ENCODE assay signal across 10 cellular contexts in the genomic region with DNA sequence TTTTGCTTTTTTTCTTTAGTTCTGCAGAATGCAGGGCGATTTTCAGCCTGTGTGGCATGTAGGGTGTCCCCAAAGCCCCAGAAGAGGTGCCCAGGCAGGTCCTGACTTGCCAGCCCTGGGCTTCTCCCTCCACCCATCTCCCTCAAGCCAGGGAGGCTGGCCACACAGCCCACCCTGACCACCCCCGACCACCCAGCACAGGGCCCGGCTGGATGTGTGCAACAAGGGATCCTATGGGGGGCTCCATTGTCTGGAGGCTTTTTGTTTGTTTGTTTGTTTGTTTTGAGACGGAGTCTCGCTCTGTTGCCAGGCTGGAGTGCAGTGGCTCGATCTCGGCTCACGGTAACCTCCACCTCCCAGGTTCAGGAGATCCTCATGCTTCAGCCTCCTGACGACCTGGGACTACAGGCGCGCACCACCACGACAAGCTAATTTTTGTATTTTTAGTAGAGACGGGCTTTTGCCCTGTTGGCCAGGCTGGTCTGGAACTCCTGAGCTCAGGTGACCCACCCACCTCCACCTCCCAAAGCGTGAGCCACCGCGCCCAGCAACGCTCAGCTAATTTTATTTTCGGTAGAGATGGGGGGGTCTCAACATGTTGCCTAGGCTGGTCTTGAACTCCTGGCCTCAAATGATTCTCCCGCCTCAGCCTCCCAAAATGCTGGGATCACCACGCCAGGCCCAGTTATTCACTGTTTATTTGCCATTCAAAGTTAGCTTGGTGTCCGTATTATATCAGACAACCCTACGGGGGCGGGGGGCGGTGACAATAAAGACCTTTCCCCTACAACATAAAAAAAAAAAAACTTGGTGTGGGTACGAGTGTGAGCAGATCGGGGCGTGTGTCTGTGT. TPM values are rescaled to one million over a fixed set of nuclear protein-coding genes. Genes with fewer than 3 reads are reported as not detected.
DNase-seq lines count a peak whose midpoint lies in the region; ATAC-seq and TF ChIP-seq lines count a peak whose summit lies in the region.
"Had no signal": no experiment of that assay in that cellular context is flagged by ENCODE, and none has a peak within 500 bp of the region (broad histone marks: within the 10 kb centered on the region; RNA-seq: fewer than 3 reads in every experiment).

No MANE protein-coding gene starts in this region.

- no peak for ATAC-seq in HG03135 (IDR thresholded peaks at IDR 0.05; ENCODE audit: unreplicated experiment)

- H3K9ac ChIP-seq in OCI-LY1 (ENCODE audit: low read length), result no peak overlapping the region
- H3K9ac ChIP-seq in neural cell (ENCODE audit: low read length), result peak overlapping the region; percentile 97

- H2AFZ ChIP-seq in OCI-LY1 (ENCODE audit: low read length) (no peak overlapping the region), neural cell (ENCODE audit: low read depth, low read length) (no peak overlapping the region)

- H3K27ac ChIP-seq in 22Rv1 (peak overlapping the region; percentile 99), OCI-LY1 (ENCODE audit: low read depth, low read length, poor library complexity, severe bottlenecking) (peak overlapping the region; percentile 81), coronary artery (peak overlapping the region; percentile 95 to 99), neural cell (ENCODE audit: low read length) (peak overlapping the region; percentile 99)

- H3K27me3 ChIP-seq in OCI-LY1 (ENCODE audit: insufficient read depth, low read length) (no peaks in the 10 kb centered on the region), neural cell (ENCODE audit: insufficient read depth, low read depth, low read length) (no peaks in the 10 kb centered on the region)

- H3K9me3 ChIP-seq in OCI-LY1 (ENCODE audit: low read length), result no peaks in the 10 kb centered on the region
- H3K9me3 ChIP-seq in neural cell (ENCODE audit: low read length), result no peaks in the 10 kb centered on the region

- peak; percentile 73 for DNase-seq in coronary artery (ENCODE audit: low spot score)
- no peak for DNase-seq in HuH-7 (ENCODE audit: low spot score)
- no peak for DNase-seq in H4 (ENCODE audit: low spot score)
- DNase-seq in hippocampal formation (lab: John Stamatoyannopoulos, UW), result no peak
- DNase-seq: activated CD4-positive, CD25-positive, alpha-beta regulatory T cell; DMS153 had no signal

- H4K20me1 ChIP-seq in OCI-LY1 (ENCODE audit: insufficient read depth, low read length), result no peaks in the 10 kb centered on the region
- no peaks in the 10 kb centered on the region for H4K20me1 ChIP-seq in neural cell (ENCODE audit: insufficient read depth)

- peaks cover 54% of the 10 kb centered on the region for H3K4me1 ChIP-seq in OCI-LY1 (ENCODE audit: insufficient read depth, low read length, severe bottlenecking)

- no peak for TF ChIP-seq EP300 in neural cell (conservative IDR thresholded peaks at IDR 0.05; ENCODE audit: poor library complexity, severe bottlenecking)

- no peak for TF ChIP-seq CTCF in 22Rv1 (IDR thresholded peaks at IDR 0.05)
- TF ChIP-seq CTCF in OCI-LY1 (IDR thresholded peaks at IDR 0.05; ENCODE audit: low read length), result no peak
- TF ChIP-seq CTCF in coronary artery (IDR thresholded peaks at IDR 0.05), result no peak
- TF ChIP-seq CTCF in neural cell (IDR thresholded peaks at IDR 0.05; ENCODE audit: poor library complexity, severe bottlenecking), result no peak

- no peaks in the 10 kb centered on the region for H3K9me2 ChIP-seq in OCI-LY1 (ENCODE audit: low read depth, low read length)
- no peaks in the 10 kb centered on the region for H3K9me2 ChIP-seq in neural cell (ENCODE audit: insufficient read depth, low read length)

- no peak overlapping the region for H3K4me3 ChIP-seq in OCI-LY1 (ENCODE audit: low read depth, low read length, poor library complexity, severe bottlenecking)
- H3K4me3 ChIP-seq in coronary artery, result peak overlapping the region; percentile 74
- no peak overlapping the region for H3K4me3 ChIP-seq in neural cell (ENCODE audit: low read length)

- H3F3A ChIP-seq in OCI-LY1 (ENCODE audit: insufficient read depth, low read length) (no peaks in the 10 kb centered on the region), neural cell (ENCODE audit: insufficient read depth, low read length, poor library complexity, severe bottlenecking) (no peaks in the 10 kb centered on the region)

- H3K36me3 ChIP-seq in OCI-LY1 (ENCODE audit: insufficient read depth, low read length) (no peaks in the 10 kb centered on the region), neural cell (ENCODE audit: insufficient read depth, low read length) (no peaks in the 10 kb centered on the region)

- TF ChIP-seq RAD21 in neural cell (conservative IDR thresholded peaks at IDR 0.05), result no peak

- H3K4me2 ChIP-seq in OCI-LY1 (ENCODE audit: low read length) (no peak overlapping the region), neural cell (ENCODE audit: low read length) (no peak overlapping the region)

- H3K79me2 ChIP-seq in OCI-LY1 (ENCODE audit: insufficient read depth, low read length), result no peaks in the 10 kb centered on the region
- H3K79me2 ChIP-seq in neural cell (replicated peaks; ENCODE audit: insufficient read depth, low read length), result no peaks in the 10 kb centered on the region

TF ChIP-seq in neural cell, 6 proteins besides CTCF, POLR2A, EP300 and RAD21:
- TF ChIP-seq TAF1 (IDR thresholded peaks at IDR 0.05; ENCODE audit: low read depth), result no peak
- TF ChIP-seq, protein P1, sequence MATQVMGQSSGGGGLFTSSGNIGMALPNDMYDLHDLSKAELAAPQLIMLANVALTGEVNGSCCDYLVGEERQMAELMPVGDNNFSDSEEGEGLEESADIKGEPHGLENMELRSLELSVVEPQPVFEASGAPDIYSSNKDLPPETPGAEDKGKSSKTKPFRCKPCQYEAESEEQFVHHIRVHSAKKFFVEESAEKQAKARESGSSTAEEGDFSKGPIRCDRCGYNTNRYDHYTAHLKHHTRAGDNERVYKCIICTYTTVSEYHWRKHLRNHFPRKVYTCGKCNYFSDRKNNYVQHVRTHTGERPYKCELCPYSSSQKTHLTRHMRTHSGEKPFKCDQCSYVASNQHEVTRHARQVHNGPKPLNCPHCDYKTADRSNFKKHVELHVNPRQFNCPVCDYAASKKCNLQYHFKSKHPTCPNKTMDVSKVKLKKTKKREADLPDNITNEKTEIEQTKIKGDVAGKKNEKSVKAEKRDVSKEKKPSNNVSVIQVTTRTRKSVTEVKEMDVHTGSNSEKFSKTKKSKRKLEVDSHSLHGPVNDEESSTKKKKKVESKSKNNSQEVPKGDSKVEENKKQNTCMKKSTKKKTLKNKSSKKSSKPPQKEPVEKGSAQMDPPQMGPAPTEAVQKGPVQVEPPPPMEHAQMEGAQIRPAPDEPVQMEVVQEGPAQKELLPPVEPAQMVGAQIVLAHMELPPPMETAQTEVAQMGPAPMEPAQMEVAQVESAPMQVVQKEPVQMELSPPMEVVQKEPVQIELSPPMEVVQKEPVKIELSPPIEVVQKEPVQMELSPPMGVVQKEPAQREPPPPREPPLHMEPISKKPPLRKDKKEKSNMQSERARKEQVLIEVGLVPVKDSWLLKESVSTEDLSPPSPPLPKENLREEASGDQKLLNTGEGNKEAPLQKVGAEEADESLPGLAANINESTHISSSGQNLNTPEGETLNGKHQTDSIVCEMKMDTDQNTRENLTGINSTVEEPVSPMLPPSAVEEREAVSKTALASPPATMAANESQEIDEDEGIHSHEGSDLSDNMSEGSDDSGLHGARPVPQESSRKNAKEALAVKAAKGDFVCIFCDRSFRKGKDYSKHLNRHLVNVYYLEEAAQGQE (IDR thresholded peaks at IDR 0.05; ENCODE audit: borderline replicate concordance), result no peak

RNA-seq across cellular contexts. Expression of a gene that starts 7.8 kb away (rescaled TPM):
- polyA plus RNA-seq in neural cell, result 27.6 and 37.6 TPM in 2 replicates
- polyA minus RNA-seq in neural cell, result 25.1 and 25.8 TPM in 2 replicates
- 33.9 and 49.6 TPM in 2 replicates for total RNA-seq in H4 (2014; rRNA removed; shearing (Covaris generic))

RNA-seq across cellular contexts. Expression of a gene that starts 37.3 kb away (rescaled TPM):
- polyA plus RNA-seq in neural cell, result 5.8 and 8.3 TPM in 2 replicates
- 19.0 and 21.9 TPM in 2 replicates for polyA minus RNA-seq in neural cell
- 3.8 and 9.0 TPM in 2 replicates for total RNA-seq in H4 (2014; rRNA removed; shearing (Covaris generic))

RNA-seq across cellular contexts. Expression of a gene that starts 37.9 kb away (rescaled TPM):
- 39.3 and 45.8 TPM in 2 replicates for polyA plus RNA-seq in neural cell
- 3.4 and 4.9 TPM in 2 replicates for polyA minus RNA-seq in neural cell
- 1.3 and 4.2 TPM in 2 replicates for total RNA-seq in H4 (2014; rRNA removed; shearing (Covaris generic))

RNA-seq across cellular contexts. Expression of a gene that starts 43.3 kb away (rescaled TPM):
- 46.1 and 57.6 TPM in 2 replicates for polyA plus RNA-seq in neural cell
- 58.8 and 71.8 TPM in 2 replicates for polyA minus RNA-seq in neural cell
- total RNA-seq in H4 (2014; rRNA removed; shearing (Covaris generic)), result 37.6 and 40.1 TPM in 2 replicates
